In the genomic region with DNA sequence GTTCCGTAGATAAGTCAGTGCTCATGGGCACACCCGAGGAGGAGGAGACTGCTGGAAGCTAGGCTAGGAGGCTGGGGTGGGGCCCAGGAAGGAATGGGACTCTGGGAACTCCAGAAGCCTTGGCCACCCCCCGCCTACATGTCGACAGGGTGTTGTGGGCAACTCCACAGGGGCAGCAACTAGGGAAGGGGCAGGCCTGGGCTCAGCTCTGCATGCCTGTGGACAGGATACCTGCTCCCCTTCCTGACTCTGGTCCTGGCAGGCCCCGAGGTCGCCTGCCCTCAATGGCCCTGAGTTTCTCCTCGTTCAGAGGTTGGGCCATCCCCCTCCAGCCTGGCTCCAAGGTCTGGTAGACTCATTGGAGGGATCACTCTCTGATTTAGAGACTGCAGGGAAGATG, we compare ENCODE assay signal across 1 cellular context.
TF ChIP-seq lines count a peak whose summit lies in the region.

No MANE protein-coding gene starts in this region.

TF ChIP-seq in H1, 55 proteins besides CTCF, POLR2A, EP300 and RAD21 (continued from another document):
- TF ChIP-seq CREB1 (IDR thresholded peaks at IDR 0.05), result no peak
- no peak for TF ChIP-seq USF2 (IDR thresholded peaks at IDR 0.05; ENCODE audit: low read length)
- TF ChIP-seq RBBP5 (IDR thresholded peaks at IDR 0.05; ENCODE audit: borderline replicate concordance, low read depth, low read length), result no peak
- no peak for TF ChIP-seq HDAC6 (IDR thresholded peaks at IDR 0.05; ENCODE audit: low read depth, low read length)
- TF ChIP-seq, protein P1, sequence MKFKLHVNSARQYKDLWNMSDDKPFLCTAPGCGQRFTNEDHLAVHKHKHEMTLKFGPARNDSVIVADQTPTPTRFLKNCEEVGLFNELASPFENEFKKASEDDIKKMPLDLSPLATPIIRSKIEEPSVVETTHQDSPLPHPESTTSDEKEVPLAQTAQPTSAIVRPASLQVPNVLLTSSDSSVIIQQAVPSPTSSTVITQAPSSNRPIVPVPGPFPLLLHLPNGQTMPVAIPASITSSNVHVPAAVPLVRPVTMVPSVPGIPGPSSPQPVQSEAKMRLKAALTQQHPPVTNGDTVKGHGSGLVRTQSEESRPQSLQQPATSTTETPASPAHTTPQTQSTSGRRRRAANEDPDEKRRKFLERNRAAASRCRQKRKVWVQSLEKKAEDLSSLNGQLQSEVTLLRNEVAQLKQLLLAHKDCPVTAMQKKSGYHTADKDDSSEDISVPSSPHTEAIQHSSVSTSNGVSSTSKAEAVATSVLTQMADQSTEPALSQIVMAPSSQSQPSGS (IDR thresholded peaks at IDR 0.05; ENCODE audit: low read length), result no peak
- no peak for TF ChIP-seq TAF1 (IDR thresholded peaks at IDR 0.05; ENCODE audit: low read depth, low read length)
